Comparison of ENCODE assay signal across 1 cellular context in the genomic region with DNA sequence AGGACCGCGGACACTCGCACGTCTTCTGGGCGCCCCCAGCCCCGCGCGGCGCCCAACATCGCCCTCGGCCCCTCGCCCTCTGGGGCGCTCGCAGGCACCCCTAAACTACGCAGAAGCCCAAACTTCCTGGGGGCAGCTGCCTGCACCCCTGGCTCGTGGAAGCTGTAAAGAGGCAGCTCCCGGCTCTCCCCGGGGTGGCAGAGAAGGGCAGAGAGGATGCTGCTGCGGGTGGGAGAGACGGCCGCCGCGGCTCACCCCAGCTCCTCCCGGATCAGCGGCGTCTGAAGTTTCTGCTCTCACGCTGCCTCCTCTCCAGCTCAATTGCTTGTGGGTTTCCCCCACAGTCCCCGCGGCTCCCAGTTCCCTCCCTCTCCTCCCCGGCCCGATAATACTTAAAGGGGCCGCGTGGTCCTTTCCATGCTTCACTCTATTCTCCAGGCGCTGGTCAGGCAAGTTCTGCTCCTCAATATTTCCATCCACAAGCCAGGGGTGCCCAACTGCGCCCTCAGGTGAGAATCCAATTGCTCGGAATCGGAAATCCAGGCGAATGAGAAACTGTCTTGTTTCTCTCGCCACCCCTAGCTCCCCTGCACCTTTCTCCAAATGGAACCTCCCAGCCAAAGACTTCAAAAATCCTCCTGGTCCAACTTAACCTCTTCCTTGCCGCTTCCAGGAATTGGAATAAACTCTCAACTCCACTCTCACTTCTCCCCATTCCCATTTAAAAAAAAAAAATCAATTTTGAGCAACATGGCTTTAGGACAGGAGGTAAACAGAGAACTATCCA.
TF ChIP-seq lines count a peak whose summit lies in the region.

No MANE protein-coding gene starts in this region.

TF ChIP-seq in HEK293, 187 proteins besides CTCF, POLR2A, EP300 and RAD21 (continued from another document):
- TF ChIP-seq, protein P1, sequence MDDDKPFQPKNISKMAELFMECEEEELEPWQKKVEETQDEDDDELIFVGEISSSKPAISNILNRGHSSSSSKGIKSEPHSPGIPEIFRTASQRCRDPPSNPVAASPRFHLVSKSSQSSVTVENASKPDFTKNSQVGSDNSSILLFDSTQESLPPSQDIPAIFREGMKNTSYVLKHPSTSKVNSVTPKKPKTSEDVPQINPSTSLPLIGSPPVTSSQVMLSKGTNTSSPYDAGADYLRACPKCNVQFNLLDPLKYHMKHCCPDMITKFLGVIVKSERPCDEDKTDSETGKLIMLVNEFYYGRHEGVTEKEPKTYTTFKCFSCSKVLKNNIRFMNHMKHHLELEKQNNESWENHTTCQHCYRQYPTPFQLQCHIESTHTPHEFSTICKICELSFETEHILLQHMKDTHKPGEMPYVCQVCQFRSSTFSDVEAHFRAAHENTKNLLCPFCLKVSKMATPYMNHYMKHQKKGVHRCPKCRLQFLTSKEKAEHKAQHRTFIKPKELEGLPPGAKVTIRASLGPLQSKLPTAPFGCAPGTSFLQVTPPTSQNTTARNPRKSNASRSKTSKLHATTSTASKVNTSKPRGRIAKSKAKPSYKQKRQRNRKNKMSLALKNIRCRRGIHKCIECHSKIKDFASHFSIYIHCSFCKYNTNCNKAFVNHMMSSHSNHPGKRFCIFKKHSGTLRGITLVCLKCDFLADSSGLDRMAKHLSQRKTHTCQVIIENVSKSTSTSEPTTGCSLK (tag by site-specific recombination; IDR thresholded peaks at IDR 0.05): no peak
- TF ChIP-seq ZNF473 (tag by site-specific recombination; IDR thresholded peaks at IDR 0.05) (no peak), ZNF248 (tag by site-specific recombination; IDR thresholded peaks at IDR 0.05) (no peak), ZNF600 (tag by site-specific recombination; IDR thresholded peaks at IDR 0.05) (no peak), ZNF544 (tag by site-specific recombination; IDR thresholded peaks at IDR 0.05) (no peak)
- TF ChIP-seq, protein P2, sequence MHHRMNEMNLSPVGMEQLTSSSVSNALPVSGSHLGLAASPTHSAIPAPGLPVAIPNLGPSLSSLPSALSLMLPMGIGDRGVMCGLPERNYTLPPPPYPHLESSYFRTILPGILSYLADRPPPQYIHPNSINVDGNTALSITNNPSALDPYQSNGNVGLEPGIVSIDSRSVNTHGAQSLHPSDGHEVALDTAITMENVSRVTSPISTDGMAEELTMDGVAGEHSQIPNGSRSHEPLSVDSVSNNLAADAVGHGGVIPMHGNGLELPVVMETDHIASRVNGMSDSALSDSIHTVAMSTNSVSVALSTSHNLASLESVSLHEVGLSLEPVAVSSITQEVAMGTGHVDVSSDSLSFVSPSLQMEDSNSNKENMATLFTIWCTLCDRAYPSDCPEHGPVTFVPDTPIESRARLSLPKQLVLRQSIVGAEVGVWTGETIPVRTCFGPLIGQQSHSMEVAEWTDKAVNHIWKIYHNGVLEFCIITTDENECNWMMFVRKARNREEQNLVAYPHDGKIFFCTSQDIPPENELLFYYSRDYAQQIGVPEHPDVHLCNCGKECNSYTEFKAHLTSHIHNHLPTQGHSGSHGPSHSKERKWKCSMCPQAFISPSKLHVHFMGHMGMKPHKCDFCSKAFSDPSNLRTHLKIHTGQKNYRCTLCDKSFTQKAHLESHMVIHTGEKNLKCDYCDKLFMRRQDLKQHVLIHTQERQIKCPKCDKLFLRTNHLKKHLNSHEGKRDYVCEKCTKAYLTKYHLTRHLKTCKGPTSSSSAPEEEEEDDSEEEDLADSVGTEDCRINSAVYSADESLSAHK (tag by site-specific recombination; IDR thresholded peaks at IDR 0.05): peak; percentile 74
